16 cellular contexts compared by ENCODE assay signal in the genomic region with DNA sequence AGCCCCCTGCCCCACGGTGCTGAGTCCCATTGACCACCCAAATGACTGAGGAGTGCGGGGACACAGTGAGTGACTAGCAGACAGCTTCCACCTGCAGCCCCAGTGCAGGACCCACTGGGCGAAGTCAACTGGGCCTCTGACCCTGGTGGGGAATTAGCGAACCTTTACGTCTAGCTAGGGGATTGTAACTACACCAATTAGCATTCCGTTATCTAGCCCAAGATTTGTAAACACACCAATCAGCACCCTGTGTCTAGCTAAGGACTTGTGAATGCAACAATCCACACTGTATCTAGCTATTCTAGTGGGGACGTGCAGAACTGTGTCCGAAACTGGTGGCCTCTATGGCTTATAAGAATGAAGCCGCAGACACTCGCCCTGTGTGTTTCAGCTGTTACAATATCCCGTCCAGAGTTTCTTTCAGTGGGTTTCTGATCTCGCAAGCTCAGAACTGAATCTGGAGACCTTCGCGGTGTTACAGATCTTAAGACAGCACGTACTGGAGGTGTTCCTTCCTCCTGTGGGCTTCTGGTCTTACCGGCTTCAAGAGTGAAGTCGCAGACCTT. TPM values are rescaled to one million over a fixed set of nuclear protein-coding genes. Genes with fewer than 3 reads are reported as not detected.
DNase-seq lines count a peak whose midpoint lies in the region; ATAC-seq, FAIRE-seq and TF ChIP-seq lines count a peak whose summit lies in the region.
"Had no signal": no experiment of that assay in that cellular context is flagged by ENCODE, and none has a peak within 500 bp of the region (broad histone marks: within the 10 kb centered on the region; RNA-seq: fewer than 3 reads in every experiment).

No MANE protein-coding gene starts in this region.

- intact Hi-C loops in HepG2 (cut with micrococcal nuclease; ENCODE audit: unreplicated experiment), result no loop called here
- intact Hi-C loops in right lobe of liver (cut with DNase I), result no loop called here

- TF ChIP-seq EP300 in HepG2 (IDR thresholded peaks at IDR 0.05; ENCODE audit: low read depth in 2 of 2, low read length in 2 of 2) (no peak), HepG2 (CRISPR knock-in tag; IDR thresholded peaks at IDR 0.05; ENCODE audit: borderline replicate concordance) (no peak)

- no peak overlapping the region for H3K27ac Mint-ChIP-seq in astrocyte (ENCODE audit: unreplicated experiment)
- H3K27ac Mint-ChIP-seq in activated T-cell treated with anti-CD3 and anti-CD28 coated beads, Interleukin-2, amount 50 U/mL, for 72 hours, result no peak overlapping the region
- H3K27ac Mint-ChIP-seq: CD4-positive, CD25-positive, alpha-beta regulatory T cell; H9; HFFc6 had no signal

- CTCF ChIA-PET in HepG2 (lab: Yijun Ruan, JAX; ENCODE audit: low intra/inter-chr PET ratio, low total read pairs), result no interaction called here

- no peak overlapping the region for H3K23ac ChIP-seq in mesenchymal stem cell (ENCODE audit: low read length in 2 of 2)

- no peaks in the 10 kb centered on the region; the same call in 1 of the 2 replicates for H4K20me1 ChIP-seq in HepG2 (ENCODE audit: insufficient read depth, low read length)
- H4K20me1 ChIP-seq in astrocyte (ENCODE audit: insufficient read depth, low read length), result no peaks in the 10 kb centered on the region

- H3K9ac ChIP-seq in HepG2 (ENCODE audit: insufficient read depth, low read depth, low read length), result no peak overlapping the region
- H3K9ac ChIP-seq in astrocyte (ENCODE audit: low read length), result no peak overlapping the region
- no peak overlapping the region for H3K9ac ChIP-seq in mesenchymal stem cell (ENCODE audit: low read length)

- H3K79me2 ChIP-seq in HepG2 (ENCODE audit: insufficient read depth, low read length) (no peaks in the 10 kb centered on the region), astrocyte (ENCODE audit: insufficient read depth, low read length) (no peaks in the 10 kb centered on the region)

- POLR2A ChIA-PET in HepG2 (lab: Yijun Ruan, JAX), result no interaction called here

- H3K4me2 ChIP-seq in HepG2 (ENCODE audit: low read depth, low read length) (no peak overlapping the region), astrocyte (ENCODE audit: low read length) (peak overlapping the region; percentile 75), mesenchymal stem cell (ENCODE audit: low read length, poor library complexity, severe bottlenecking) (no peak overlapping the region)

- no peak overlapping the region for H3K14ac ChIP-seq in mesenchymal stem cell (ENCODE audit: low read length in 2 of 2)

- H3K9me3 ChIP-seq in HepG2 (ENCODE audit: low read length) (no peaks in the 10 kb centered on the region), right lobe of liver (no peaks in the 10 kb centered on the region), astrocyte (ENCODE audit: insufficient read depth, low read depth, low read length) (no peaks in the 10 kb centered on the region), mesenchymal stem cell (ENCODE audit: control insufficient read depth, low read length) (no peaks in the 10 kb centered on the region)

- WGBS in HepG2 (ENCODE audit: low lambda C conversion rate), result 72% methylated on average over 14 of the region's 17 CpGs
- 77% methylated on average over 9 of the region's 17 CpGs for WGBS in right lobe of liver (ENCODE audit: insufficient coverage, low coverage, low lambda C conversion rate, missing lambda C conversion rate)
- 97% methylated on average over 17 of the region's 17 CpGs for WGBS in mesenchymal stem cell

- H3K27me3 ChIP-seq in HepG2 (ENCODE audit: control insufficient read depth in 1 of 2, insufficient read depth in 2 of 2, low read length in 2 of 2), result peaks cover 6 to 14% of the 10 kb centered on the region in 2 experiments; a peak in 2 of 5 replicates
- H3K27me3 ChIP-seq in right lobe of liver, result no peaks in the 10 kb centered on the region
- H3K27me3 ChIP-seq in astrocyte (ENCODE audit: insufficient read depth, low read length), result no peaks in the 10 kb centered on the region
- no peaks in the 10 kb centered on the region for H3K27me3 ChIP-seq in mesenchymal stem cell (ENCODE audit: control insufficient read depth in 1 of 2, insufficient read depth in 1 of 2, low read length in 2 of 2)

- no TSS peak for BruUV-seq in HepG2 (replicated peaks; lab: Mats Ljungman, UMichigan)

- no peaks in the 10 kb centered on the region for H3K79me1 ChIP-seq in mesenchymal stem cell (replicated peaks; ENCODE audit: low read length, poor library complexity, severe bottlenecking)

- H3K36me3 ChIP-seq in HepG2 (replicated peaks in 1 of 2; ENCODE audit: control insufficient read depth in 1 of 2, insufficient read depth in 2 of 2, low read length in 2 of 2) (no peaks in the 10 kb centered on the region), right lobe of liver (no peaks in the 10 kb centered on the region), astrocyte (ENCODE audit: insufficient read depth, low read length) (no peaks in the 10 kb centered on the region), mesenchymal stem cell (ENCODE audit: control insufficient read depth in 1 of 2, insufficient read depth in 2 of 2, low read depth in 1 of 2, low read length in 2 of 2) (no peaks in the 10 kb centered on the region)

- H2BK5ac ChIP-seq in mesenchymal stem cell (ENCODE audit: low read depth, low read length, poor library complexity, severe bottlenecking), result no peak overlapping the region

- in situ Hi-C loops in HepG2 (cut with HindIII; ENCODE audit: extremely low pct_ligation_motif_present, low pct_unique_long_range_greater_than_20kb), result no loop called here

- no peaks in the 10 kb centered on the region for H3K27me3 Mint-ChIP-seq in astrocyte (ENCODE audit: low read depth, unreplicated experiment)
- peaks cover 48% of the 10 kb centered on the region for H3K27me3 Mint-ChIP-seq in activated T-cell treated with anti-CD3 and anti-CD28 coated beads, Interleukin-2, amount 50 U/mL, for 72 hours (ENCODE audit: low read depth)

- H3K27ac ChIP-seq in HepG2 (ENCODE audit: extremely low read length, insufficient read depth, low read length) (no peak overlapping the region), right lobe of liver (no peak overlapping the region), astrocyte (ENCODE audit: low read depth, low read length) (no peak overlapping the region), mesenchymal stem cell (ENCODE audit: low read length, poor library complexity, severe bottlenecking) (no peak overlapping the region)
- H3K27ac ChIP-seq: RWPE1 had no signal

- no peak overlapping the region for H2BK15ac ChIP-seq in mesenchymal stem cell (ENCODE audit: low read depth, poor library complexity, severe bottlenecking)

- TF ChIP-seq POLR2A in HepG2 (IDR thresholded peaks at IDR 0.05; ENCODE audit: insufficient read depth in 1 of 2, low read depth in 2 of 2, low read length in 2 of 2) (no peak), right lobe of liver (IDR thresholded peaks at IDR 0.05) (no peak)

- H4K8ac ChIP-seq in mesenchymal stem cell (ENCODE audit: low read length), result no peak overlapping the region

- H3K4ac ChIP-seq in mesenchymal stem cell (ENCODE audit: low read depth in 1 of 2, low read length in 2 of 2), result peak overlapping the region in 1 of 2 experiments; percentile 77

- peaks cover 11% of the 10 kb centered on the region for H3K4me1 Mint-ChIP-seq in astrocyte (ENCODE audit: low read depth, unreplicated experiment)
- no peaks in the 10 kb centered on the region for H3K4me1 Mint-ChIP-seq in activated T-cell treated with anti-CD3 and anti-CD28 coated beads, Interleukin-2, amount 50 U/mL, for 72 hours (ENCODE audit: low read depth)
- H3K4me1 Mint-ChIP-seq: CD4-positive, CD25-positive, alpha-beta regulatory T cell; H9 had no signal

- no peak overlapping the region for H3K18ac ChIP-seq in mesenchymal stem cell (ENCODE audit: low read depth in 1 of 2, low read length in 2 of 2)

- peak overlapping the region; percentile 78 for H4K91ac ChIP-seq in mesenchymal stem cell (ENCODE audit: low read length)

- peak overlapping the region; percentile 38 for H2BK120ac ChIP-seq in mesenchymal stem cell (ENCODE audit: low read depth, low read length)

- no peak overlapping the region for H2AK5ac ChIP-seq in mesenchymal stem cell (ENCODE audit: low read length, severe bottlenecking)

- no peak for FAIRE-seq in HepG2 (lab: Jason Lieb, UNC)
- FAIRE-seq in astrocyte (lab: Jason Lieb, UNC), result no peak

- H3K4me3 Mint-ChIP-seq in astrocyte (ENCODE audit: unreplicated experiment), result no peak overlapping the region
- H3K4me3 Mint-ChIP-seq in activated T-cell treated with anti-CD3 and anti-CD28 coated beads, Interleukin-2, amount 50 U/mL, for 72 hours, result no peak overlapping the region
- H3K4me3 Mint-ChIP-seq: CD4-positive, CD25-positive, alpha-beta regulatory T cell; H9 had no signal

- H3K4me3 ChIP-seq in HepG2 (replicated peaks in 1 of 3; ENCODE audit: insufficient read depth in 1 of 3, low read depth in 2 of 3, low read length in 3 of 3) (no peak overlapping the region), right lobe of liver (no peak overlapping the region), astrocyte (ENCODE audit: insufficient read depth, low read depth, low read length) (no peak overlapping the region), mesenchymal stem cell (ENCODE audit: insufficient read depth in 1 of 2, low read depth in 1 of 2, low read length in 2 of 2) (no peak overlapping the region)

- ATAC-seq in HepG2 (peak; percentile 36; the same call in 2 of the 3 replicates), right lobe of liver (no peak)
- no peak for ATAC-seq in activated T-cell treated with anti-CD3 and anti-CD28 coated beads, Interleukin-2, amount 50 U/mL, for 72 hours (replicated peaks in 1 of 2)

- H3K4me1 ChIP-seq in HepG2 (ENCODE audit: insufficient read depth, low read length) (peaks cover 6% of the 10 kb centered on the region; the same call in 1 of the 2 replicates), right lobe of liver (no peaks in the 10 kb centered on the region), astrocyte (ENCODE audit: insufficient read depth, low read length) (peaks cover 18% of the 10 kb centered on the region), mesenchymal stem cell (ENCODE audit: control insufficient read depth, insufficient read depth, low read depth, low read length) (peaks cover 7% of the 10 kb centered on the region)

- H3K36me3 Mint-ChIP-seq in astrocyte (ENCODE audit: low read depth, unreplicated experiment), result no peaks in the 10 kb centered on the region
- no peaks in the 10 kb centered on the region for H3K36me3 Mint-ChIP-seq in activated T-cell treated with anti-CD3 and anti-CD28 coated beads, Interleukin-2, amount 50 U/mL, for 72 hours (ENCODE audit: insufficient read depth in 2 of 2)
- H3K36me3 Mint-ChIP-seq: CD4-positive, CD25-positive, alpha-beta regulatory T cell had no signal

- DNase-seq in HepG2 (ENCODE audit: low spot score) (no peak), right lobe of liver (no peak), astrocyte (ENCODE audit: low read depth) (no peak), mesenchymal stem cell (no peak), DMS153 (lab: John Stamatoyannopoulos, UW) (no peak)
- no peak for DNase-seq in stimulated activated naive CD4-positive, alpha-beta T cell treated with Interleukin-2 at 50 U/mL for 16 hours (lab: John Stamatoyannopoulos, UW)
- DNase-seq in activated T-cell treated with anti-CD3 and anti-CD28 coated beads, Interleukin-2, amount 50 U/mL, for 72 hours, result no peak
- DNase-seq: CD4-positive, CD25-positive, alpha-beta regulatory T cell; DMS79 treated with DMSO at 0.1 percent for 48 hours; H9; HFFc6; MM.1S; NCI-H1092; NCI-H1436; NCI-H1930 had no signal

- H2BK12ac ChIP-seq in mesenchymal stem cell (ENCODE audit: low read length in 2 of 2), result peak overlapping the region; percentile 67 to 99

- no peak for TF ChIP-seq CTCF in HepG2 (CRISPR knock-in tag; IDR thresholded peaks at IDR 0.05)
- TF ChIP-seq CTCF in right lobe of liver (IDR thresholded peaks at IDR 0.05), result no peak
- TF ChIP-seq CTCF in astrocyte (IDR thresholded peaks at IDR 0.05; ENCODE audit: insufficient read depth, low read depth, low read length), result no peak

- no peak for TF ChIP-seq RAD21 in HepG2 (CRISPR knock-in tag; IDR thresholded peaks at IDR 0.05)

- H2AFZ ChIP-seq in HepG2 (ENCODE audit: low read length), result no peak overlapping the region
- no peak overlapping the region for H2AFZ ChIP-seq in astrocyte (ENCODE audit: low read depth, low read length)
- H2AFZ ChIP-seq in mesenchymal stem cell (ENCODE audit: low read depth, low read length), result no peak overlapping the region

- H3K9me3 Mint-ChIP-seq in astrocyte (ENCODE audit: unreplicated experiment), result no peaks in the 10 kb centered on the region
- H3K9me3 Mint-ChIP-seq in activated T-cell treated with anti-CD3 and anti-CD28 coated beads, Interleukin-2, amount 50 U/mL, for 72 hours, result no peaks in the 10 kb centered on the region
- H3K9me3 Mint-ChIP-seq: CD4-positive, CD25-positive, alpha-beta regulatory T cell; HFFc6 had no signal

RNA-seq across cellular contexts. Expression of a gene that starts 21.1 kb away (rescaled TPM):
- total RNA-seq in HepG2 (2016; rRNA removed; fragmentation: Illumina TruSeq; extraction: Trizol) (not detected in 2 replicates), right lobe of liver (1 to 10 TPM; 3.7 to 6.5 (median 4.9) TPM), astrocyte (1.6 and 2.0 TPM in 2 replicates)
- total RNA-seq in HepG2 (2016; cell fraction: cytosol; rRNA removed; fragmentation: Illumina TruSeq; extraction: Trizol; ENCODE audit: low read depth), result not detected in 2 replicates
- not detected in 2 replicates for total RNA-seq in HepG2 (2016; cell fraction: insoluble cytoplasmic fraction; rRNA removed; fragmentation: Illumina TruSeq; extraction: Trizol)
- not detected in 2 replicates for total RNA-seq in HepG2 (2016; cell fraction: membrane; rRNA removed; fragmentation: Illumina TruSeq; extraction: Trizol)
- total RNA-seq in HepG2 (2016; cell fraction: nucleus; rRNA removed; fragmentation: Illumina TruSeq; extraction: Trizol), result not detected in 2 replicates
- polyA plus RNA-seq in HepG2 (2011; rRNA removed), result not detected in 2 replicates
- polyA plus RNA-seq in HepG2 (2011; cell fraction: cytosol; rRNA removed), result not detected in 2 replicates
- polyA plus RNA-seq in HepG2 (2011; cell fraction: nucleus; rRNA removed), result not detected in 2 replicates
- 0.20 TPM in 1 of 2 replicates, not detected in the other for polyA plus RNA-seq in HepG2 (2012)
- polyA plus RNA-seq in HepG2 (2016; cell fraction: cytosol; fragmentation: Illumina TruSeq; extraction: Trizol; ENCODE audit: low read depth), result not detected in 2 replicates
- not detected in 2 replicates for polyA plus RNA-seq in HepG2 (2016; cell fraction: insoluble cytoplasmic fraction; fragmentation: Illumina TruSeq; extraction: Trizol; ENCODE audit: low read depth)
- polyA plus RNA-seq in HepG2 (2016; cell fraction: membrane; fragmentation: Illumina TruSeq; extraction: Trizol; ENCODE audit: low read depth), result not detected in 2 replicates
- not detected in 2 replicates for polyA plus RNA-seq in HepG2 (2016; cell fraction: nucleus; fragmentation: Illumina TruSeq; extraction: Trizol; ENCODE audit: insufficient read depth, low read depth)
- 0.60 and 1.2 TPM in 2 replicates for polyA minus RNA-seq in HepG2 (2011; rRNA and poly(A)+ RNA removed; ENCODE audit: low replicate concordance)
- not detected in 2 replicates for polyA minus RNA-seq in HepG2 (2011; cell fraction: cytosol; rRNA and poly(A)+ RNA removed)
- not detected in 2 replicates for polyA minus RNA-seq in HepG2 (2011; cell fraction: nucleus; rRNA and poly(A)+ RNA removed)
- polyA plus RNA-seq in mesenchymal stem cell (2013, experiment 1 of 2), result 23.7 TPM
- polyA plus RNA-seq in mesenchymal stem cell (2013, experiment 2 of 2), result 26.0 TPM
- total RNA-seq in activated T-cell treated with anti-CD3 and anti-CD28 coated beads, Interleukin-2, amount 50 U/mL, for 72 hours, result not detected
